ENCODE assay signal across 20 cellular contexts in the genomic region with DNA sequence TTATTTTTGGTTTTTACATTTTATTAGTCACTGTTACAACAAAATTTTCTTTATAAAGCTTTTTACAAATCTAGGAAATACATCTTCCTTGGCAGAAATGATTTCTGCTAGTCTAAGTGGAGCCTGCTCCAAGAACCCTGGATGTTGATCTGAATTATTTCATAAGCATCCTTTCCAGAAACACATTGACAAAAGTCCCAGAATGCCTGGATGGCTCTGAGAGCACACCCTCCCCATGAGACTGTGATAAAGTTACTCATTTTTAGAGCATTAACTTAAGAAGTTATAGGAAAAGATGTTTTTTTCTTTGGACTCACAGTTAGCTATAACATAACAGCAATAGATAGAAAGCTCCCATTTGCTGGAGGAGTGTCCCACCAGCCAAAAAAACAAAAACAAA.
"Had no signal": no experiment of that assay in that cellular context is flagged by ENCODE, and none has a peak within 500 bp of the region (broad histone marks: within the 10 kb centered on the region; RNA-seq: fewer than 3 reads in every experiment).

No MANE protein-coding gene starts in this region.

- ATAC-seq: activated CD8-positive, alpha-beta T cell treated with anti-CD3 and anti-CD28 coated beads, Interleukin-2, amount 10 ng/mL, durations not matched to agents 7 days and 5 days; mucosa of descending colon; stimulated activated effector memory CD8-positive, alpha-beta T cell treated with anti-CD3 and anti-CD28 coated beads, Interleukin-12 subunit alpha, Interleukin-12 subunit beta, amount 100 ng/mL, for 72 hours had no signal

- H3K9me3 ChIP-seq: mucosa of descending colon, prostate gland, stomach, transverse colon had no signal

- H3K4me1 ChIP-seq: prostate gland, stomach, transverse colon had no signal

- H3K36me3 ChIP-seq: cardiac muscle cell, prostate gland, stomach, transverse colon, WERI-Rb-1 had no signal

- H3K27me3 ChIP-seq: cardiac muscle cell, stomach, transverse colon had no signal

- H3K27ac ChIP-seq: cardiac muscle cell, prostate gland, stomach, transverse colon, WERI-Rb-1 had no signal

- DNase-seq: activated CD4-positive, alpha-beta T cell treated with anti-CD3 and anti-CD28 coated beads, Interleukin-2, amount 10 ng/mL, durations not matched to agents 7 days and 5 days; activated CD4-positive, CD25-positive, alpha-beta regulatory T cell treated with anti-CD3 and anti-CD28 coated beads, Interleukin-2, amount 50 U/mL, for 72 hours; activated CD8-positive, alpha-beta T cell treated with anti-CD3 and anti-CD28 coated beads, Interleukin-2, amount 10 ng/mL, durations not matched to agents 7 days and 5 days; activated naive CD4-positive, alpha-beta T cell; activated naive CD8-positive, alpha-beta T cell treated with anti-CD3 and anti-CD28 coated beads for 36 hours; amniotic stem cell; effector CD4-positive, alpha-beta T cell; mucosa of descending colon; stimulated activated CD4-positive, alpha-beta T cell treated with anti-CD3 and anti-CD28 coated beads, Interleukin-2, amount 100 ng/mL, for 24 hours; stomach; T-helper 1 cell; transverse colon; WERI-Rb-1 had no signal

- H3K4me3 ChIP-seq: cardiac muscle cell, mucosa of descending colon, prostate gland, stomach, transverse colon had no signal

- FAIRE-seq: endometrium, islet of Langerhans, TTC549, urothelium cell line had no signal
